8 cellular contexts compared by ENCODE assay signal in genomic region chr12:123364532-123365140, GRCh38. TPM values are rescaled to one million over a fixed set of nuclear protein-coding genes. Genes with fewer than 3 reads are reported as not detected.
DNase-seq lines count a peak whose midpoint lies in the region; ATAC-seq lines count a peak whose summit lies in the region.

Gene SBNO1, minus strand, starts transcription at chr12:123364847. Its CDS starts 14,406 bp downstream, at chr12:123350441.

- ATAC-seq in GM19395 (IDR thresholded peaks at IDR 0.05; ENCODE audit: unreplicated experiment): peak; percentile 26

- H4K20me1 ChIP-seq in BLaER1: peaks cover 49% of the 10 kb centered on the region

- H3K36me3 ChIP-seq in BLaER1: peaks cover 21% of the 10 kb centered on the region

- H3K27ac ChIP-seq in BLaER1: peak within 1 kb of the TSS; percentile 97

- H3K9ac ChIP-seq in BLaER1: peak within 1 kb of the TSS; percentile 97

- peak within 1 kb of the TSS; percentile 90 for H3K4me3 ChIP-seq in BLaER1

- peaks cover 29% of the 10 kb centered on the region for H3K4me1 ChIP-seq in BLaER1

- H3K27me3 ChIP-seq in BLaER1: no peaks in the 10 kb centered on the region

- in situ Hi-C loops in endometrial microvascular endothelial cells (cut with HindIII; ENCODE audit: inconsistent ontology term, low pct_unique_long_range_greater_than_20kb, low sequenced_read_pairs): no loop called here

- H3K4me2 ChIP-seq in BLaER1: peak within 1 kb of the TSS; percentile 86

- no peaks in the 10 kb centered on the region for H3K9me3 ChIP-seq in BLaER1

- DNase-seq in HS-5 (ENCODE audit: low read depth): peak; percentile 66
- peak; percentile 85 for DNase-seq in NK-92 treated with Interleukin-12 subunit alpha and Interleukin-12 subunit beta, amount 100 ng/mL, for 24 hours (lab: John Stamatoyannopoulos, UW)
- peak; percentile 78 to 83 (median 79) for DNase-seq in activated CD8-positive, alpha-beta memory T cell treated with anti-CD3 and anti-CD28 coated beads for 48 hours (ENCODE audit: low read depth in 2 of 3, low spot score in 2 of 3)
- peak; percentile 95 for DNase-seq in midbrain (lab: John Stamatoyannopoulos, UW)
- DNase-seq in stimulated activated CD8-positive, alpha-beta memory T cell treated with anti-CD3 and anti-CD28 coated beads, Interleukin-2, amount 100 ng/mL, for 1 hour (ENCODE audit: low read depth in 2 of 2): peak; percentile 75 to 87

RNA-seq across cellular contexts. Expression of gene SBNO1, which starts in this region (rescaled TPM):
- total RNA-seq in endometrial microvascular endothelial cells (ENCODE audit: inconsistent ontology term): 22.2 TPM

Comparison
In these comparisons a context has a peak if more than half of its experiments do, and no peak if none do; other contexts are left out.
1. Peak in every context shown above with its lines: DNase-seq, ATAC-seq, H3K4me3 ChIP-seq and H3K27ac ChIP-seq.